In the genomic region with DNA sequence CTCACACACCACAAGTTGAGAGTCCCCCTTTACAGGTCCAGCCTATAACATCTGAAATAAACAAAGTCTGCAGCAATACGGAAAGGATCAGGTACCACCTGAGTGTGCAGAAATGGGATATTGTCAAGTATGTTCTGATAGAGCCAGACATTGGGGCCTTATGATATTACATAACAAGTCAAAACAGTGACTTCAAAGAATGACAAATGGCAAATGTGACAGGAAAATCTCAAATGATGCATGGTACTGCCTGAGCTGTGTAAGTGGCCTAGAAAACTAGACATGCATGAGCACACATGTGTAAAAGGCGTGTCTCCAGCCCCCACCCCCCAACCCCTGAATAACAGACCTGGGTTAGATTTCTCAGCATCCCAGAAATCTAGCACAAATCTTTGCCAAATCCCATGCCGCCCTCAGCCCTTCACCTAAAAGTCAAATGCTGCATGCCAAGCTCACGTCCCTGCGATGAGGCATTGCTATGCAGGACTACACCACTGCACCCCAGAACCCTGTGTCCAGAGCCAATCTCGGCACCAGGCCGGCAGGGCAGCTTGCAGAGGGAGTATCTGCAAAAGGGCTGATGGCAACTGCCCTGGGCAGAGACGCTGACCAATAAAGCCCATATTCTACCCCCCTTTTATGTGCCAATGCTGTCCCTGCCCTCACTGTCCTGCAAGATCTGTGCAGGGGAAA, we compare ENCODE assay signal across 21 cellular contexts.
"Had no signal": no experiment of that assay in that cellular context is flagged by ENCODE, and none has a peak within 500 bp of the region (broad histone marks: within the 10 kb centered on the region; RNA-seq: fewer than 3 reads in every experiment).

No MANE protein-coding gene starts in this region.

- H3K4me3 Mint-ChIP-seq: immature natural killer cell; natural killer cell treated with Interleukin-12 subunit alpha and Interleukin-12 subunit beta and Interleukin-15 and Interleukin-18, amount 100 ng/mL, for 72 hours had no signal

- H3K36me3 ChIP-seq: colonic mucosa, esophagus squamous epithelium, left ventricle myocardium inferior, neutrophil, sigmoid colon, stomach, thoracic aorta, transverse colon had no signal

- H3K4me1 ChIP-seq: sigmoid colon had no signal

- H3K36me3 Mint-ChIP-seq: immature natural killer cell; natural killer cell treated with Interleukin-12 subunit alpha and Interleukin-12 subunit beta and Interleukin-15 and Interleukin-18, amount 100 ng/mL, for 72 hours had no signal

- H3K27ac Mint-ChIP-seq: immature natural killer cell had no signal

- H3K27ac ChIP-seq: colonic mucosa, left ventricle myocardium inferior, neutrophil, sigmoid colon, skin epidermis, thoracic aorta, transverse colon had no signal

- DNase-seq: cerebellar nuclear complex; colonic mucosa; dermis blood vessel endothelial cell; esophagus squamous epithelium; foreskin fibroblast; immature natural killer cell; left cardiac atrium; left ventricle myocardium inferior; mesenchymal stem cell; midbrain; sigmoid colon; stimulated activated CD4-positive, alpha-beta T cell treated with anti-CD3 and anti-CD28 coated beads, Interleukin-4, amount 100 ng/mL, for 24 hours; stimulated activated naive CD4-positive, alpha-beta T cell; stomach; substantia nigra; transverse colon had no signal

- H3K9me3 Mint-ChIP-seq: immature natural killer cell; natural killer cell treated with Interleukin-12 subunit alpha and Interleukin-12 subunit beta and Interleukin-15 and Interleukin-18, amount 100 ng/mL, for 72 hours had no signal

- ATAC-seq: left cardiac atrium; natural killer cell treated with Interleukin-12 subunit alpha and Interleukin-12 subunit beta and Interleukin-15 and Interleukin-18, amount 100 ng/mL, for 72 hours had no signal

- H3K4me3 ChIP-seq: colonic mucosa, esophagus squamous epithelium, left ventricle myocardium inferior, lung, sigmoid colon, skin epidermis, stomach, thoracic aorta, transverse colon had no signal

- H3K27me3 ChIP-seq: colonic mucosa, esophagus squamous epithelium, neutrophil, sigmoid colon, stomach, transverse colon had no signal

- H3K9me3 ChIP-seq: colonic mucosa, esophagus squamous epithelium, left ventricle myocardium inferior, neutrophil, sigmoid colon, stomach, thoracic aorta, transverse colon had no signal
